1 cellular context compared by ENCODE assay signal in genomic region chr1:92840600-92840999, GRCh38.
TF ChIP-seq lines count a peak whose summit lies in the region.

No MANE protein-coding gene starts in this region.

TF ChIP-seq in GM12878, 131 proteins besides CTCF, POLR2A, EP300 and RAD21:
- TF ChIP-seq CHD1 (IDR thresholded peaks at IDR 0.05; ENCODE audit: low read depth, low read length) (no peak), CREM (IDR thresholded peaks at IDR 0.05; ENCODE audit: low read depth) (no peak), SREBF1 (IDR thresholded peaks at IDR 0.05; ENCODE audit: low read length) (no peak), CBX5 (IDR thresholded peaks at IDR 0.05; ENCODE audit: low read depth) (no peak), CHD4 (IDR thresholded peaks at IDR 0.05) (no peak), MTA3 (IDR thresholded peaks at IDR 0.05; ENCODE audit: borderline replicate concordance, low read length) (no peak), EGR1 (IDR thresholded peaks at IDR 0.05; ENCODE audit: borderline replicate concordance in 1 of 2, low read depth in 2 of 2, low read length in 2 of 2) (no peak), CEBPZ (IDR thresholded peaks at IDR 0.05; ENCODE audit: low read depth, low read length) (no peak), RCOR1 (conservative IDR thresholded peaks at IDR 0.05; ENCODE audit: low read depth, low read length) (no peak), ZNF384 (IDR thresholded peaks at IDR 0.05; ENCODE audit: borderline replicate concordance, low read depth, low read length) (no peak)
- TF ChIP-seq, protein P1, sequence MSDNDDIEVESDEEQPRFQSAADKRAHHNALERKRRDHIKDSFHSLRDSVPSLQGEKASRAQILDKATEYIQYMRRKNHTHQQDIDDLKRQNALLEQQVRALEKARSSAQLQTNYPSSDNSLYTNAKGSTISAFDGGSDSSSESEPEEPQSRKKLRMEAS (IDR thresholded peaks at IDR 0.05; ENCODE audit: low read depth, low read length) = no peak
